Comparison of ENCODE assay signal across 8 cellular contexts in genomic region chr11:70914496-70914895, GRCh38.
"Had no signal": no experiment of that assay in that cellular context is flagged by ENCODE, and none has a peak within 500 bp of the region (broad histone marks: within the 10 kb centered on the region; RNA-seq: fewer than 3 reads in every experiment).

No MANE protein-coding gene starts in this region.

- ATAC-seq: naive thymus-derived CD8-positive, alpha-beta T cell; stimulated activated naive B cell treated with anti-CD40 and anti-IgM and Interleukin-4, amounts not matched to agents 10 μg/mL and 1 μg/mL and 100 μg/mL, for 72 hours had no signal

- H3K27ac ChIP-seq: brain microvascular endothelial cell, spleen had no signal

- H3K4me1 ChIP-seq: spleen had no signal

- H3K27me3 ChIP-seq: brain microvascular endothelial cell had no signal

- H3K36me3 ChIP-seq: brain microvascular endothelial cell, spleen had no signal

- H3K4me3 ChIP-seq: spleen had no signal

- DNase-seq: activated B cell treated with CpG ODN at 0.5 μM for 24 hours; activated CD4-positive, alpha-beta T cell treated with anti-CD3 and anti-CD28 coated beads, Interleukin-2, amount 10 ng/mL, durations not matched to agents 24 days and 14 days; brain microvascular endothelial cell; islet precursor cell; naive thymus-derived CD8-positive, alpha-beta T cell; stimulated activated CD4-positive, alpha-beta T cell treated with anti-CD3 and anti-CD28 coated beads, Interleukin-2, amount 100 ng/mL, for 24 hours; stimulated activated naive B cell treated with anti-CD40 and anti-IgM and Interleukin-4, amounts not matched to agents 10 μg/mL and 1 μg/mL and 100 μg/mL, for 72 hours had no signal
